16 cellular contexts compared by ENCODE assay signal in the genomic region with DNA sequence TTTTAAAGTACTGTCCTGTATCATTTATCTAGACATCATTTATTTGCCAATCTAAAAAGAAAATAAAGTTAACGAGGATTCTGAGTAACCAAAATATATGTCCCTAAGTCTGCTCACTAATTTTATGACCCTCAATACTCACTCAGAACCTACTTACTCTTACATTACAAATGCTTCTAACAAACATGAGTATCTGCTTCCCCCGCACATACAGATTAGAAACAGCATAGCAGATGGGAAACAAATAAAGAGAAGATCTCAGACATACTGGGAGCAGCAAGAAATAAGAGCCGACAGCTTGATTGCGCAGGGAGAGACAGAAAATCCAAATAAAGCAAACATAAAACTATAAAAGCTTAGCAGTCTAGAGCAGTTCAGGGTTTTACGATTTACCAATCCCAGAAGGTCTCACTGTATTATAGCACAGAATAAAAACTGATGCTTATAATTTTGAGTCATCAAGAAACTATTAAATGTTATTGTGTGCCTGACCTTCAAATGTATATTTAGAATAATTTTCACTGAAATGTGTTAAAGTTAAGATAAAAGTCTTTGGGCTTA.
DNase-seq lines count a peak whose midpoint lies in the region; ATAC-seq and TF ChIP-seq lines count a peak whose summit lies in the region.
"Had no signal": no experiment of that assay in that cellular context is flagged by ENCODE, and none has a peak within 500 bp of the region (broad histone marks: within the 10 kb centered on the region; RNA-seq: fewer than 3 reads in every experiment).

No MANE protein-coding gene starts in this region.

- 69 to 76% methylated on average over 5 of the region's 5 CpGs for whole genome bisulfite sequencing in tibial nerve, 2 donors

- TF ChIP-seq POLR2A in tibial nerve (IDR thresholded peaks at IDR 0.05) = no peak

- no peaks in the 10 kb centered on the region for H3K79me2 ChIP-seq in OCI-LY7 (ENCODE audit: insufficient read depth, low read depth, low read length)

- TF ChIP-seq CTCF in mucosa of descending colon (IDR thresholded peaks at IDR 0.05) (no peak), OCI-LY7 (conservative IDR thresholded peaks at IDR 0.05; ENCODE audit: low read length) (no peak), tibial nerve (IDR thresholded peaks at IDR 0.05) (no peak)

- TF ChIP-seq EP300 in tibial nerve (IDR thresholded peaks at IDR 0.05) = no peak

- intact Hi-C loops in mucosa of descending colon (cut with DNase I, micrococcal nuclease) (no loop called here), OCI-LY7 (cut with micrococcal nuclease; ENCODE audit: unreplicated experiment) (no loop called here)

- POLR2A ChIA-PET in OCI-LY7 (lab: Charles Lee) = interaction anchor here (0.7 to 0.9 kb wide), 2 partner anchors 56 to 267 kb away, joined by 3 read pairs; no protein-coding TSS in a partner anchor

- BruUV-seq in OCI-LY7 (replicated peaks; lab: Mats Ljungman, UMichigan) = no TSS peak

- H2AFZ ChIP-seq in OCI-LY7 (ENCODE audit: low read length) = no peak overlapping the region

- H3K4me3 ChIP-seq in mucosa of descending colon = no peak overlapping the region
- no peak overlapping the region for H3K4me3 ChIP-seq in OCI-LY7 (ENCODE audit: low read depth, low read length, poor library complexity, severe bottlenecking)
- no peak overlapping the region for H3K4me3 ChIP-seq in tibial nerve
- H3K4me3 ChIP-seq: SK-N-MC had no signal

- CTCF ChIA-PET in OCI-LY7 (lab: Charles Lee; ENCODE audit: unreplicated experiment) = no interaction called here

- H4K20me1 ChIP-seq in OCI-LY7 (ENCODE audit: insufficient read depth, low read length) = no peaks in the 10 kb centered on the region

- H3K27ac ChIP-seq in OCI-LY7 (ENCODE audit: low read depth, low read length, poor library complexity, severe bottlenecking) (no peak overlapping the region), tibial nerve (no peak overlapping the region)
- H3K27ac ChIP-seq: SK-N-MC had no signal

- no peaks in the 10 kb centered on the region for H3K36me3 ChIP-seq in mucosa of descending colon (ENCODE audit: low read depth)
- H3K36me3 ChIP-seq in OCI-LY7 (ENCODE audit: insufficient read depth, low read length) = no peaks in the 10 kb centered on the region
- no peaks in the 10 kb centered on the region for H3K36me3 ChIP-seq in tibial nerve

- ATAC-seq in mucosa of descending colon (peak; percentile 87), HG03521 (IDR thresholded peaks at IDR 0.05; ENCODE audit: unreplicated experiment) (no peak), HG03432 (IDR thresholded peaks at IDR 0.05; ENCODE audit: unreplicated experiment) (no peak)

- no peaks in the 10 kb centered on the region for H3K9me2 ChIP-seq in OCI-LY7 (ENCODE audit: insufficient read depth, low read length)

- no peak overlapping the region for H3K4me2 ChIP-seq in OCI-LY7 (ENCODE audit: low read length)

- H3K27me3 ChIP-seq in tibial nerve = peaks cover 0 to 4% of the 10 kb centered on the region in 2 donors

- H3K4me1 ChIP-seq in mucosa of descending colon (ENCODE audit: low read depth) (peaks cover 16% of the 10 kb centered on the region), OCI-LY7 (ENCODE audit: insufficient read depth, low read length, poor library complexity, severe bottlenecking) (no peaks in the 10 kb centered on the region), tibial nerve (no peaks in the 10 kb centered on the region)
- H3K4me1 ChIP-seq: Caco-2 had no signal

- peak; percentile 25 for DNase-seq in DMS153 (lab: John Stamatoyannopoulos, UW)
- peak; percentile 16 for DNase-seq in NCI-H1694 (lab: John Stamatoyannopoulos, UW)
- DNase-seq in NCI-H524 (lab: John Stamatoyannopoulos, UW) = peak; percentile 68 to 84
- DNase-seq in mucosa of descending colon = peak in 1 of 3 donors; percentile 45
- no peak for DNase-seq in OCI-LY7 (ENCODE audit: low spot score)
- DNase-seq in tibial nerve (ENCODE audit: low spot score in 2 of 2) = no peak
- DNase-seq: ACHN, AML-193, Caco-2, DMS79 treated with DMSO at 0.1 percent for 48 hours, HCEC 1CT, KBM-7, NCI-H526 treated with DMSO at 0.1 percent for 48 hours had no signal

- H3K9me3 ChIP-seq in mucosa of descending colon (no peaks in the 10 kb centered on the region), OCI-LY7 (ENCODE audit: low read length) (no peaks in the 10 kb centered on the region), tibial nerve (no peaks in the 10 kb centered on the region)
- H3K9me3 ChIP-seq: Caco-2 had no signal

Comparison
In these comparisons a context has a peak if more than half of its experiments do, and no peak if none do; other contexts are left out.
1. DNase-seq: peak in DMS153 (single experiment), NCI-H1694 (single experiment) and NCI-H524 (2 of 2); none in OCI-LY7 (single experiment) and tibial nerve (0 of 2).